ENCODE assay signal across 9 cellular contexts in genomic region chr17:77863814-77864161, GRCh38.
DNase-seq lines count a peak whose midpoint lies in the region; ATAC-seq and TF ChIP-seq lines count a peak whose summit lies in the region.
"Had no signal": no experiment of that assay in that cellular context is flagged by ENCODE, and none has a peak within 500 bp of the region (broad histone marks: within the 10 kb centered on the region; RNA-seq: fewer than 3 reads in every experiment).

No MANE protein-coding gene starts in this region.

- CTCF ChIA-PET in PC-3 (lab: Charles Lee) = no interaction called here
- CTCF ChIA-PET in Calu3 (lab: Charles Lee) = no interaction called here
- CTCF ChIA-PET in activated CD4-positive, alpha-beta memory T cell treated with anti-CD3 and anti-CD28 coated beads for 36 hours (lab: Charles Lee) = no interaction called here

- ATAC-seq in PC-3 (0 out of 2 replicates have a peak, but pooled peaks have one; percentile 20), heart left ventricle (peak; percentile 38 to 79 (median 68)), GM21381 (IDR thresholded peaks at IDR 0.05; ENCODE audit: unreplicated experiment) (no peak)

- 35 to 51% (median 45%) methylated on average over 12 of the region's 12 CpGs for whole genome bisulfite sequencing in heart left ventricle, 4 donors

- H3K4me1 Mint-ChIP-seq in Calu3 (ENCODE audit: low read depth, unreplicated experiment) = no peaks in the 10 kb centered on the region
- peaks cover 4% of the 10 kb centered on the region for H3K4me1 Mint-ChIP-seq in activated CD4-positive, alpha-beta memory T cell treated with anti-CD3 and anti-CD28 coated beads for 36 hours (ENCODE audit: low read depth)

- no peak overlapping the region for H3K4me3 Mint-ChIP-seq in Calu3 (ENCODE audit: low read depth, unreplicated experiment)
- no peak overlapping the region for H3K4me3 Mint-ChIP-seq in activated CD4-positive, alpha-beta memory T cell treated with anti-CD3 and anti-CD28 coated beads for 36 hours

- DNase-seq in GM20000 (ENCODE audit: low spot score) (peak; percentile 54), PC-3 (no peak), heart left ventricle (peak; percentile 64 to 78 (median 70)), Calu3 (no peak)
- no peak for DNase-seq in activated CD4-positive, alpha-beta memory T cell treated with anti-CD3 and anti-CD28 coated beads for 36 hours
- DNase-seq in activated CD8-positive, alpha-beta memory T cell treated with anti-CD3 and anti-CD28 coated beads, Interleukin-2, amount 50 U/mL, for 48 hours = no peak
- DNase-seq: stimulated activated naive CD4-positive, alpha-beta T cell had no signal

- no peak overlapping the region for H3K27ac Mint-ChIP-seq in Calu3 (ENCODE audit: unreplicated experiment)
- H3K27ac Mint-ChIP-seq in activated CD4-positive, alpha-beta memory T cell treated with anti-CD3 and anti-CD28 coated beads for 36 hours = no peak overlapping the region

- no peak overlapping the region for H3K27ac ChIP-seq in PC-3 (ENCODE audit: low read length)
- H3K27ac ChIP-seq in heart left ventricle = peak overlapping the region in 9 of 12 donors; percentile 37 to 85 (median 56)
- H3K27ac ChIP-seq in skeletal muscle tissue (ENCODE audit: low read depth, low read length) = peak overlapping the region; percentile 58

- no peaks in the 10 kb centered on the region for H3F3A ChIP-seq in PC-3 (ENCODE audit: low read length, unreplicated experiment)

- H3K27me3 ChIP-seq in PC-3 (ENCODE audit: low read length) (peaks cover 47% of the 10 kb centered on the region), heart left ventricle (no peaks in the 10 kb centered on the region), skeletal muscle tissue (ENCODE audit: control insufficient read depth in 3 of 3, insufficient read depth in 3 of 3, low read length in 3 of 3) (peaks cover 0 to 14% (median 0%) of the 10 kb centered on the region in 3 donors)

- H3K9me3 ChIP-seq in PC-3 (ENCODE audit: low read length) (no peaks in the 10 kb centered on the region), heart left ventricle (no peaks in the 10 kb centered on the region), skeletal muscle tissue (ENCODE audit: control insufficient read depth in 3 of 3, low read length in 3 of 3) (no peaks in the 10 kb centered on the region)

- intact Hi-C loops in PC-3 (cut with micrococcal nuclease) = no loop called here
- intact Hi-C loops in heart left ventricle (cut with DNase I) = loop anchor here in 1 of 10 donors (2.0 kb wide), 1 partner anchor 33 kb away; no protein-coding TSS in a partner anchor
- intact Hi-C loops in Calu3 (cut with micrococcal nuclease; ENCODE audit: unreplicated experiment) = no loop called here
- intact Hi-C loops in activated CD4-positive, alpha-beta memory T cell treated with anti-CD3 and anti-CD28 coated beads for 36 hours (cut with micrococcal nuclease) = no loop called here

- no peaks in the 10 kb centered on the region for H3K79me2 ChIP-seq in PC-3 (ENCODE audit: low read length)

- H3K9ac ChIP-seq in PC-3 (ENCODE audit: low read length) = no peak overlapping the region
- peak overlapping the region in 1 of 3 donors; percentile 33 for H3K9ac ChIP-seq in skeletal muscle tissue (ENCODE audit: low read depth in 1 of 3, low read length in 3 of 3)

- H3K4me1 ChIP-seq in PC-3 (ENCODE audit: insufficient read depth, low read length) = no peaks in the 10 kb centered on the region
- peaks cover 0 to 43% (median 21%) of the 10 kb centered on the region in 12 donors for H3K4me1 ChIP-seq in heart left ventricle
- H3K4me1 ChIP-seq in skeletal muscle tissue (ENCODE audit: control insufficient read depth in 3 of 3, insufficient read depth in 3 of 3, low read length in 3 of 3) = peaks cover 14 to 23% (median 21%) of the 10 kb centered on the region in 3 donors

- no peaks in the 10 kb centered on the region for H3K9me3 Mint-ChIP-seq in Calu3 (ENCODE audit: low read depth, unreplicated experiment)
- no peaks in the 10 kb centered on the region for H3K9me3 Mint-ChIP-seq in activated CD4-positive, alpha-beta memory T cell treated with anti-CD3 and anti-CD28 coated beads for 36 hours

- H4K20me1 ChIP-seq in PC-3 (ENCODE audit: low read length) = no peaks in the 10 kb centered on the region

- TF ChIP-seq CTCF in GM20000 (IDR thresholded peaks at IDR 0.05; ENCODE audit: extremely low read depth, missing control alignments) (no peak), PC-3 (conservative IDR thresholded peaks at IDR 0.05; ENCODE audit: low read depth, low read length) (no peak), heart left ventricle (IDR thresholded peaks at IDR 0.05) (no peak), Calu3 (IDR thresholded peaks at IDR 0.05; ENCODE audit: unreplicated experiment) (no peak)

- no TSS peak for BruUV-seq in PC-3 (replicated peaks; lab: Mats Ljungman, UMichigan)
- BruUV-seq in Calu3 (replicated peaks; lab: Mats Ljungman, UMichigan) = no TSS peak

- H3K4me3 ChIP-seq in PC-3 (ENCODE audit: low read length) = no peak overlapping the region
- H3K4me3 ChIP-seq in heart left ventricle = peak overlapping the region in 7 of 12 donors; percentile 9 to 39 (median 20)
- no peak overlapping the region for H3K4me3 ChIP-seq in skeletal muscle tissue (ENCODE audit: low read length in 3 of 3)

- TF ChIP-seq POLR2A in heart left ventricle (IDR thresholded peaks at IDR 0.05) = no peak

- H3K27me3 Mint-ChIP-seq in Calu3 (ENCODE audit: unreplicated experiment) = peaks cover 84% of the 10 kb centered on the region
- no peaks in the 10 kb centered on the region for H3K27me3 Mint-ChIP-seq in activated CD4-positive, alpha-beta memory T cell treated with anti-CD3 and anti-CD28 coated beads for 36 hours

- H2AFZ ChIP-seq in PC-3 (ENCODE audit: low read length) = no peak overlapping the region

- no peaks in the 10 kb centered on the region for H3K9me2 ChIP-seq in PC-3 (replicated peaks; ENCODE audit: low read length)

- POLR2A ChIA-PET in PC-3 (lab: Charles Lee; ENCODE audit: unreplicated experiment) = interaction anchor here (0.6 kb wide), 1 partner anchor 52 kb away, joined by 8 read pairs; no protein-coding TSS in a partner anchor
- POLR2A ChIA-PET in activated CD4-positive, alpha-beta memory T cell treated with anti-CD3 and anti-CD28 coated beads for 36 hours (lab: Charles Lee) = no interaction called here

- no peaks in the 10 kb centered on the region for H3K36me3 ChIP-seq in PC-3 (ENCODE audit: low read depth, low read length)
- no peaks in the 10 kb centered on the region for H3K36me3 ChIP-seq in heart left ventricle
- H3K36me3 ChIP-seq in skeletal muscle tissue (ENCODE audit: control insufficient read depth in 3 of 3, insufficient read depth in 3 of 3, low read length in 3 of 3) = no peaks in the 10 kb centered on the region

- no peaks in the 10 kb centered on the region for H3K36me3 Mint-ChIP-seq in Calu3 (ENCODE audit: insufficient read depth, unreplicated experiment)
- no peaks in the 10 kb centered on the region for H3K36me3 Mint-ChIP-seq in activated CD4-positive, alpha-beta memory T cell treated with anti-CD3 and anti-CD28 coated beads for 36 hours

- H3K4me2 ChIP-seq in PC-3 (ENCODE audit: low read length) = no peak overlapping the region

Comparison
In these comparisons a context has a peak if more than half of its experiments do, and no peak if none do; other contexts are left out.
1. DNase-seq: peak in GM20000 (single experiment) and heart left ventricle (5 of 5); none in PC-3 (single experiment), Calu3 (single experiment), activated CD4-positive, alpha-beta memory T cell treated with anti-CD3 and anti-CD28 coated beads for 36 hours (single experiment) and activated CD8-positive, alpha-beta memory T cell treated with anti-CD3 and anti-CD28 coated beads, Interleukin-2, amount 50 U/mL, for 48 hours (single experiment).
2. H3K4me3 ChIP-seq: peak in heart left ventricle (7 of 12); none in PC-3 (single experiment) and skeletal muscle tissue (0 of 3).